ENCODE assay signal across 31 cellular contexts in the genomic region with DNA sequence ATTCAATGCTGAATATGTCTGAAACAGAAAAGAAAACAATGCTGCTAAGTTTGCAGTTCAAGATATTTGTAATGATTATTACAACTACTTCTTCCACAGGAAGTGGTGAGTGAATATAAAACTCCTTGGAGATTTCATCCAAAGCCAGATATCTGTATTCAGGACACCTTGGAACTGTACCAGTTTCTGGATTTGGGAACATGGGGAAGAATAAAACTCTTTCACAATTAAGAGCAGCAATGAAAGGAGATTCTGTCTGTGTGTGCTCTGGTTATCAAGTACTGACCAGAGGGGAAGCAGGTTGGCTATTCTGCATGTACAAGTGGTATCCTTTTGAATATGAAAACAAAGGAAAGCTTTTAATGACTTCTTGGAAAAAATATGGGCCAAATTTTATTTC. TPM values are rescaled to one million over a fixed set of nuclear protein-coding genes. Genes with fewer than 3 reads are reported as not detected.
DNase-seq lines count a peak whose midpoint lies in the region; ATAC-seq and TF ChIP-seq lines count a peak whose summit lies in the region.
"Had no signal": no experiment of that assay in that cellular context is flagged by ENCODE, and none has a peak within 500 bp of the region (broad histone marks: within the 10 kb centered on the region; RNA-seq: fewer than 3 reads in every experiment).

No MANE protein-coding gene starts in this region.

- DNase-seq in EL (peak; percentile 23), NCI-H226 (peak; percentile 12), fibroblast of villous mesenchyme (ENCODE audit: low read depth) (peak; percentile 52), myocyte (ENCODE audit: low read depth) (peak; percentile 9), NCI-H1105 treated with DMSO at 0.1 percent for 48 hours (lab: John Stamatoyannopoulos, UW) (no peak), natural killer cell (no peak)
- DNase-seq in stimulated activated CD4-positive, alpha-beta T cell treated with anti-CD3 and anti-CD28 coated beads, Interleukin-4, amount 100 ng/mL, for 24 hours = no peak
- DNase-seq: activated B cell treated with CpG ODN at 0.5 μM for 24 hours; activated CD4-positive, alpha-beta T cell treated with anti-CD3 and anti-CD28 coated beads, Interleukin-2, amount 50 U/mL, for 1 hour; activated CD8-positive, alpha-beta memory T cell treated with anti-CD3 and anti-CD28 coated beads, Interleukin-2, amount 10 ng/mL, durations not matched to agents 7 days and 5 days; activated naive CD4-positive, alpha-beta T cell treated with anti-CD3 and anti-CD28 coated beads for 36 hours; amniotic stem cell; Caco-2; colonic mucosa; effector CD8-positive, alpha-beta T cell; erythroblast; GF-D8; MM.1S; NCI-H1417; NCI-H446 treated with DMSO at 0.1 percent for 48 hours; NCI-H82; spleen; stimulated activated CD4-positive, alpha-beta T cell treated with anti-CD3 and anti-CD28 coated beads, Interleukin-2, amount 100 ng/mL, for 48 hours; SW 1271; T1000; trophoblast cell had no signal

- no peaks in the 10 kb centered on the region for H3K9me3 Mint-ChIP-seq in natural killer cell
- H3K9me3 Mint-ChIP-seq: activated B cell treated with CpG ODN at 0.5 μM for 24 hours; activated naive CD4-positive, alpha-beta T cell treated with anti-CD3 and anti-CD28 coated beads for 36 hours; nephron had no signal

- H3K4me1 Mint-ChIP-seq in natural killer cell = no peaks in the 10 kb centered on the region
- H3K4me1 Mint-ChIP-seq: activated CD8-positive, alpha-beta memory T cell treated with anti-CD3 and anti-CD28 coated beads, Interleukin-2, amount 10 ng/mL, durations not matched to agents 7 days and 5 days had no signal

- TF ChIP-seq CTCF in fibroblast of villous mesenchyme (IDR thresholded peaks at IDR 0.05; ENCODE audit: insufficient read depth, low read depth, low read length) = no peak
- TF ChIP-seq CTCF in natural killer cell (IDR thresholded peaks at IDR 0.05) = no peak

- intact Hi-C loops in natural killer cell (cut with micrococcal nuclease) = no loop called here

- peaks cover 24 to 51% of the 10 kb centered on the region in 2 donors for H3K27me3 Mint-ChIP-seq in natural killer cell (ENCODE audit: low read depth in 2 of 2)

- no peak overlapping the region for H3K4me3 Mint-ChIP-seq in natural killer cell
- H3K4me3 Mint-ChIP-seq: activated B cell treated with CpG ODN at 0.5 μM for 24 hours; activated CD8-positive, alpha-beta memory T cell treated with anti-CD3 and anti-CD28 coated beads, Interleukin-2, amount 10 ng/mL, durations not matched to agents 7 days and 5 days; activated naive CD4-positive, alpha-beta T cell treated with anti-CD3 and anti-CD28 coated beads for 36 hours; nephron had no signal

- no peak overlapping the region for H3K27ac Mint-ChIP-seq in natural killer cell
- H3K27ac Mint-ChIP-seq: activated B cell treated with CpG ODN at 0.5 μM for 24 hours; activated CD8-positive, alpha-beta memory T cell treated with anti-CD3 and anti-CD28 coated beads, Interleukin-2, amount 10 ng/mL, durations not matched to agents 7 days and 5 days; activated naive CD4-positive, alpha-beta T cell treated with anti-CD3 and anti-CD28 coated beads for 36 hours; nephron had no signal

- H3K36me3 Mint-ChIP-seq in natural killer cell = no peaks in the 10 kb centered on the region
- H3K36me3 Mint-ChIP-seq: activated CD8-positive, alpha-beta memory T cell treated with anti-CD3 and anti-CD28 coated beads, Interleukin-2, amount 10 ng/mL, durations not matched to agents 7 days and 5 days had no signal

- ATAC-seq in natural killer cell = no peak
- ATAC-seq: activated CD8-positive, alpha-beta memory T cell treated with anti-CD3 and anti-CD28 coated beads, Interleukin-2, amount 10 ng/mL, durations not matched to agents 7 days and 5 days had no signal

- H3K4me3 ChIP-seq in fibroblast of villous mesenchyme (ENCODE audit: low read depth, low read length) = no peak overlapping the region
- H3K4me3 ChIP-seq: BLaER1, colonic mucosa, HAP-1, spleen had no signal

RNA-seq across cellular contexts. Expression of a gene that starts 21.1 kb away (rescaled TPM):
- total RNA-seq in fibroblast of villous mesenchyme (1.6 and 2.6 TPM in 2 replicates), myocyte (0.05 TPM in 1 of 2 replicates, not detected in the other), natural killer cell (not detected)
- polyA plus RNA-seq in myocyte (2012) = 0.11 TPM
- total RNA-seq: activated B cell treated with CpG ODN at 0.5 μM for 24 hours; activated CD8-positive, alpha-beta memory T cell treated with anti-CD3 and anti-CD28 coated beads, Interleukin-2, amount 10 ng/mL, durations not matched to agents 7 days and 5 days; activated naive CD4-positive, alpha-beta T cell treated with anti-CD3 and anti-CD28 coated beads for 36 hours; Caco-2; HT-29; mononuclear cell; spleen had no signal

Comparison
In these comparisons a context has a peak if more than half of its experiments do, and no peak if none do; other contexts are left out.
1. DNase-seq: peak in EL (single experiment), NCI-H226 (single experiment), fibroblast of villous mesenchyme (single experiment) and myocyte (single experiment); none in stimulated activated CD4-positive, alpha-beta T cell treated with anti-CD3 and anti-CD28 coated beads, Interleukin-4, amount 100 ng/mL, for 24 hours (single experiment), NCI-H1105 treated with DMSO at 0.1 percent for 48 hours (single experiment) and natural killer cell (single experiment).